Comparison of ENCODE assay signal across 22 cellular contexts in genomic region chr17:81335388-81336157, GRCh38. TPM values are rescaled to one million over a fixed set of nuclear protein-coding genes. Genes with fewer than 3 reads are reported as not detected.
A peak's percentile ranks its signal among the peaks of the same experiment; 100 is the strongest.
DNase-seq lines count a peak whose midpoint lies in the region; ATAC-seq and TF ChIP-seq lines count a peak whose summit lies in the region.
"Had no signal": no experiment of that assay in that cellular context is flagged by ENCODE, and none has a peak within 500 bp of the region (broad histone marks: within the 10 kb centered on the region; RNA-seq: fewer than 3 reads in every experiment).

No MANE protein-coding gene starts in this region.

- H3K27ac ChIP-seq in breast epithelium (peak overlapping the region; percentile 30 to 55), neural progenitor cell (no peak overlapping the region)
- no peak overlapping the region for H3K27ac ChIP-seq in CD4-positive, alpha-beta T cell (ENCODE audit: low read depth, low read length)
- H3K27ac ChIP-seq: ascending aorta, GM23248, KMS-11, tibial artery had no signal

- peaks cover 0 to 3% (median 0%) of the 10 kb centered on the region in 7 donors for H3K9me3 Mint-ChIP-seq in CD14-positive monocyte
- H3K9me3 Mint-ChIP-seq in neural progenitor cell, result no peaks in the 10 kb centered on the region
- no peaks in the 10 kb centered on the region for H3K9me3 Mint-ChIP-seq in CD4-positive, alpha-beta T cell
- H3K9me3 Mint-ChIP-seq: nephron had no signal

- H3K36me3 ChIP-seq in breast epithelium (no peaks in the 10 kb centered on the region), neural progenitor cell (no peaks in the 10 kb centered on the region)
- H3K36me3 ChIP-seq: ascending aorta, tibial artery had no signal

- DNase-seq in CD14-positive monocyte (ENCODE audit: low spot score), result peak; percentile 20
- DNase-seq in HPDE6-E6E7 (ENCODE audit: extremely low spot score), result peak; percentile 71
- no peak for DNase-seq in breast epithelium (ENCODE audit: low spot score in 2 of 2)
- no peak for DNase-seq in neural progenitor cell (ENCODE audit: low spot score)
- no peak for DNase-seq in NCI-H1436 treated with DMSO at 0.1 percent for 48 hours (lab: John Stamatoyannopoulos, UW)
- no peak for DNase-seq in DMS79 (lab: John Stamatoyannopoulos, UW)
- DNase-seq in CD4-positive, alpha-beta T cell, result no peak
- DNase-seq: activated CD4-positive, alpha-beta T cell treated with anti-CD3 and anti-CD28 coated beads for 1 hour; activated naive CD4-positive, alpha-beta T cell treated with anti-CD3 and anti-CD28 coated beads, Interleukin-2, amount 50 U/mL, for 16 hours; activated T-cell treated with anti-CD3 and anti-CD28 coated beads, Interleukin-2, amount 50 U/mL, for 48 hours; cerebellar nuclear complex; effector memory CD4-positive, alpha-beta T cell; GM23248; kidney glomerular epithelial cell; NCI-H1930; stimulated activated naive CD8-positive, alpha-beta T cell treated with anti-CD3 and anti-CD28 coated beads, Interleukin-15, Interleukin-2, amounts not matched to agents 100 U/mL and 50 U/mL, for 24 hours; tibial artery had no signal

- H3K4me3 Mint-ChIP-seq in CD14-positive monocyte, result no peak overlapping the region
- H3K4me3 Mint-ChIP-seq in neural progenitor cell, result peak overlapping the region; percentile 75
- no peak overlapping the region for H3K4me3 Mint-ChIP-seq in CD4-positive, alpha-beta T cell
- H3K4me3 Mint-ChIP-seq: nephron had no signal

- POLR2A ChIA-PET in CD4-positive, alpha-beta T cell (lab: Charles Lee), result no interaction called here

- peaks cover 42% of the 10 kb centered on the region for H4K20me1 ChIP-seq in neural progenitor cell (ENCODE audit: low read depth)

- H3K27me3 Mint-ChIP-seq in CD14-positive monocyte (ENCODE audit: low read depth in 3 of 3) (peaks cover 8 to 35% (median 25%) of the 10 kb centered on the region in 3 donors), neural progenitor cell (ENCODE audit: insufficient read depth, low read depth) (peaks cover 3% of the 10 kb centered on the region)
- H3K27me3 Mint-ChIP-seq in CD4-positive, alpha-beta T cell, result peaks cover 48% of the 10 kb centered on the region

- no peaks in the 10 kb centered on the region for H3K9me3 ChIP-seq in breast epithelium
- H3K9me3 ChIP-seq in neural progenitor cell (ENCODE audit: low read depth), result no peaks in the 10 kb centered on the region
- H3K9me3 ChIP-seq in CD4-positive, alpha-beta T cell (ENCODE audit: control insufficient read depth, low read length), result no peaks in the 10 kb centered on the region
- H3K9me3 ChIP-seq: ascending aorta, tibial artery had no signal

- no peak overlapping the region for H2AFZ ChIP-seq in neural progenitor cell (replicated peaks)
- H2AFZ ChIP-seq: GM23248 had no signal

- H3K4me1 ChIP-seq in breast epithelium (peaks cover 16 to 25% of the 10 kb centered on the region in 2 donors), neural progenitor cell (peaks cover 31% of the 10 kb centered on the region)

- H3K27me3 ChIP-seq in breast epithelium (no peaks in the 10 kb centered on the region), neural progenitor cell (peaks cover 6% of the 10 kb centered on the region)
- H3K27me3 ChIP-seq in CD4-positive, alpha-beta T cell (ENCODE audit: control insufficient read depth, insufficient read depth, low read length), result peaks cover 34% of the 10 kb centered on the region
- H3K27me3 ChIP-seq: ascending aorta had no signal

- H3K79me2 ChIP-seq in neural progenitor cell (ENCODE audit: low read depth), result peaks cover 16% of the 10 kb centered on the region

- H3K36me3 Mint-ChIP-seq in CD14-positive monocyte, result peaks cover 2 to 6% of the 10 kb centered on the region in 2 donors
- no peaks in the 10 kb centered on the region for H3K36me3 Mint-ChIP-seq in neural progenitor cell
- H3K36me3 Mint-ChIP-seq in CD4-positive, alpha-beta T cell (ENCODE audit: low read depth), result no peaks in the 10 kb centered on the region

- TF ChIP-seq POLR2A in breast epithelium (IDR thresholded peaks at IDR 0.05), result no peak

- H3K4me2 ChIP-seq in neural progenitor cell, result no peak overlapping the region
- H3K4me2 ChIP-seq: KMS-11 had no signal

- ATAC-seq in GM19397 (IDR thresholded peaks at IDR 0.05; ENCODE audit: unreplicated experiment), result no peak
- ATAC-seq in CD4-positive, alpha-beta T cell (ENCODE audit: poor library complexity), result no peak
- ATAC-seq: stimulated activated naive CD8-positive, alpha-beta T cell treated with anti-CD3 and anti-CD28 coated beads, Interleukin-15, Interleukin-2, amounts not matched to agents 100 U/mL and 50 U/mL, for 24 hours had no signal

- H3K27ac Mint-ChIP-seq in CD14-positive monocyte (no peak overlapping the region), neural progenitor cell (no peak overlapping the region)
- no peak overlapping the region for H3K27ac Mint-ChIP-seq in CD4-positive, alpha-beta T cell
- H3K27ac Mint-ChIP-seq: nephron had no signal

- H3K4me1 Mint-ChIP-seq in CD14-positive monocyte (peaks cover 37% of the 10 kb centered on the region), neural progenitor cell (peaks cover 46% of the 10 kb centered on the region)
- no peaks in the 10 kb centered on the region for H3K4me1 Mint-ChIP-seq in CD4-positive, alpha-beta T cell (ENCODE audit: low read depth)

- H3F3A ChIP-seq in neural progenitor cell (ENCODE audit: low read depth), result peaks cover 28% of the 10 kb centered on the region

- CTCF ChIA-PET in CD4-positive, alpha-beta T cell (lab: Charles Lee), result no interaction called here

- no peak overlapping the region for H3K9ac ChIP-seq in neural progenitor cell
- H3K9ac ChIP-seq: GM23248, KMS-11 had no signal

- TF ChIP-seq CTCF in CD14-positive monocyte (IDR thresholded peaks at IDR 0.05), result no peak
- no peak for TF ChIP-seq CTCF in breast epithelium (IDR thresholded peaks at IDR 0.05)
- TF ChIP-seq CTCF in neural progenitor cell (IDR thresholded peaks at IDR 0.05), result no peak
- no peak for TF ChIP-seq CTCF in CD4-positive, alpha-beta T cell (IDR thresholded peaks at IDR 0.05)

- H3K4me3 ChIP-seq in breast epithelium (peak overlapping the region in 1 of 3 donors; percentile 22), neural progenitor cell (no peak overlapping the region)
- H3K4me3 ChIP-seq: ascending aorta, GM23248, tibial artery had no signal

- intact Hi-C loops in CD14-positive monocyte (cut with micrococcal nuclease) (no loop called here), breast epithelium (cut with DNase I; ENCODE audit: low total_unique reads) (no loop called here)
- intact Hi-C loops in CD4-positive, alpha-beta T cell (cut with DNase I, micrococcal nuclease), result no loop called here

RNA-seq across cellular contexts. Expression of gene SLC38A10, which starts 40.5 kb away (rescaled TPM):
- 10 to 100 TPM; 50.8 to 68.4 TPM for polyA plus RNA-seq in CD14-positive monocyte
- total RNA-seq in breast epithelium (100 to 1,000 TPM in 1 of 3 donors, 10 to 100 TPM in 2; 52.4 to 104 (median 85.2) TPM), neural progenitor cell (ENCODE audit: low replicate concordance) (8.3 and 31.4 TPM in 2 replicates)
- total RNA-seq in CD4-positive, alpha-beta T cell, result 10 to 100 TPM; 22.8 to 26.4 TPM

RNA-seq across cellular contexts. Expression of gene BAHCC1, which starts 59.7 kb away (rescaled TPM):
- polyA plus RNA-seq in CD14-positive monocyte, result under 1 TPM; 0.11 to 0.27 TPM
- total RNA-seq in breast epithelium (10 to 100 TPM in 2 of 3 donors, 1 to 10 TPM in 1; 7.4 to 17.0 (median 11.7) TPM), neural progenitor cell (ENCODE audit: low replicate concordance) (3.4 and 26.3 TPM in 2 replicates)
- under 1 TPM; 0.20 to 0.41 TPM for total RNA-seq in CD4-positive, alpha-beta T cell
- total RNA-seq: activated CD8-positive, alpha-beta memory T cell treated with anti-CD3 and anti-CD28 coated beads for 36 hours had no signal

Comparison
In these comparisons a context has a peak if more than half of its experiments do, and no peak if none do; other contexts are left out.
1. DNase-seq: peak in CD14-positive monocyte (single experiment) and HPDE6-E6E7 (single experiment); none in breast epithelium (0 of 2), neural progenitor cell (single experiment), NCI-H1436 treated with DMSO at 0.1 percent for 48 hours (single experiment), DMS79 (single experiment) and CD4-positive, alpha-beta T cell (0 of 10).
2. H3K27ac ChIP-seq: peak in breast epithelium (2 of 2); none in neural progenitor cell (single experiment) and CD4-positive, alpha-beta T cell (single experiment).